13 cellular contexts compared by ENCODE assay signal in the genomic region with DNA sequence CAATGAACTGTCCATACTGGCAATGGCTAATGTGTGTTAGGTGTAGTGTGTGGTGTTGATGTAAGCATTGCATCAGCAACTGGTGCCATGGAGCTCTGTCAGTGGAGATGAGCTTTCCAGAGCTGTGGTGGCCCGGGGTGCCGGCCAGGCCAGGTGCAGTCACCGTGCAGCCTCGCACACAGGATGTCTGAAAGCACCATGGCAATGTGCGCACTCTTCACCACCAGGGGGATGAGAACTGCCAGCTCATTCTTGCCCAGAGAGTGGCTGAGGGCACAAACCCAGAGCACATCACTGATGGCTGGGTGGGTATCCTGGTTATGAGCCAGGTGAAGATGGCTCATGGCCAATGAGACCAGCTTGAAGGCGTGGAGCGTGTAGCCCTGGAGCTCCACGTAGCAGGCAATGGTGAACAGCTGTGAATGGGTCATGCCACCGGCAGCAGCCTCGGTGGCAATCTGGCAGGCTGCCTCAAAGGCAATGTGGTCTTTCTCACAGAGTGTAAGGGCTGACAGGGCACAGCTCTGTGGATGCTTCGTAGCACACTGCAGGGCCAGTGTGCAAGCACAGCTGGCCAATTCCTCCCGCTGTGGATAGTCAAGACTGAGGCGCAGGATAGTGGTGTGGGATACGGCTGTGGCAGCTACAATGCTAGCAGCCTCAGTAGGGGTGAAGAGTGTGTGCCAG. TPM values are rescaled to one million over a fixed set of nuclear protein-coding genes. Genes with fewer than 3 reads are reported as not detected.
"Had no signal": no experiment of that assay in that cellular context is flagged by ENCODE, and none has a peak within 500 bp of the region (broad histone marks: within the 10 kb centered on the region; RNA-seq: fewer than 3 reads in every experiment).

No MANE protein-coding gene starts in this region.

RNA-seq across cellular contexts. Expression of gene CDRT15L2, which starts 4.5 kb away (rescaled TPM):
- total RNA-seq: activated CD8-positive, alpha-beta T cell treated with anti-CD3 and anti-CD28 coated beads, Interleukin-2, amount 10 ng/mL, durations not matched to agents 7 days and 5 days; activated T-helper 1 cell treated with anti-CD3 and anti-CD28 coated beads, Interleukin-12 subunit alpha, Interleukin-12 subunit beta, Interleukin-2, Interleukin-4 antibody, amounts not matched to agents 30 ng/mL and 10 ng/mL and 1 ng/mL, durations not matched to agents 14 hours and 24 hours and 36 hours; body of pancreas; cardiac muscle cell; cerebellum; endodermal cell; esophagus squamous epithelium; gastroesophageal sphincter; lower lobe of right lung; mesenteric fat pad; naive thymus-derived CD4-positive, alpha-beta T cell; omental fat pad; right lobe of liver had no signal
- polyA plus RNA-seq: cardiac muscle cell; naive thymus-derived CD4-positive, alpha-beta T cell had no signal
